ENCODE assay signal across 8 cellular contexts in the genomic region with DNA sequence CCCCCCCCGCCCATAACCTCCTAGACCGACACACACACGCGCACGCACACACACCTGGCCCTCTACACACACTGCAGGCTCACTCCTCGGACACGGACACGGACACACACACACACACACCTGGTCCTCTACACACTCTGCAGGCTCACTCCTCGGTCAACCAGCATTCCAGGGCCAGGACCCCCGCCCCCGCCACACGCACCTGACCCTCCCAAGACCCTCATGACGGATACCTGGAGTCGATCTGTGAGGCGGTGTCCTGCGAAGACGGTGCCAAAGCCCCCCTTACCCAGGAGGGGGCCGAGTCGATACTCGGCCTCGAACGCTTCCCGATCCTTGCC. TPM values are rescaled to one million over a fixed set of nuclear protein-coding genes. Genes with fewer than 3 reads are reported as not detected.
DNase-seq lines count a peak whose midpoint lies in the region; ATAC-seq and TF ChIP-seq lines count a peak whose summit lies in the region.

No MANE protein-coding gene starts in this region.

- H3K9me3 ChIP-seq in PC-9 (ENCODE audit: insufficient read depth, low read depth): no peaks in the 10 kb centered on the region

- H3K4me3 ChIP-seq in GM08714 (ENCODE audit: low read length) (peak overlapping the region; percentile 84), PC-9 (peak overlapping the region; percentile 58; the same call in 1 of the 2 replicates), epithelial cell of proximal tubule (ENCODE audit: low read depth, low read length) (peak overlapping the region; percentile 78)

- peak overlapping the region; percentile 78 for H3K4me3 Mint-ChIP-seq in progenitor cell of endocrine pancreas (ENCODE audit: low read depth)

- no peaks in the 10 kb centered on the region for H3K27me3 Mint-ChIP-seq in progenitor cell of endocrine pancreas

- no peaks in the 10 kb centered on the region for H4K20me1 ChIP-seq in PC-9 (ENCODE audit: insufficient read depth)

- BruUV-seq in PC-9 (replicated peaks; lab: Mats Ljungman, UMichigan): no TSS peak

- CTCF ChIA-PET in PC-9 (lab: Charles Lee): no interaction called here

- no peak overlapping the region for H3K27ac ChIP-seq in PC-9

- no peaks in the 10 kb centered on the region for H3K4me1 ChIP-seq in PC-9 (replicated peaks; ENCODE audit: insufficient read depth)

- no peaks in the 10 kb centered on the region for H3K36me3 ChIP-seq in PC-9 (ENCODE audit: low read depth)

- no peak for TF ChIP-seq CTCF in PC-9 (conservative IDR thresholded peaks at IDR 0.05)
- no peak for TF ChIP-seq CTCF in epithelial cell of proximal tubule (conservative IDR thresholded peaks at IDR 0.05; ENCODE audit: low read depth, low read length)
- no peak for TF ChIP-seq CTCF in progenitor cell of endocrine pancreas (IDR thresholded peaks at IDR 0.05; ENCODE audit: unreplicated experiment)

- no peaks in the 10 kb centered on the region for H3K79me2 ChIP-seq in PC-9 (ENCODE audit: low read depth)

- peaks cover 19% of the 10 kb centered on the region for H3K4me1 Mint-ChIP-seq in progenitor cell of endocrine pancreas (ENCODE audit: low read depth)

- H3K27me3 ChIP-seq in PC-9 (ENCODE audit: insufficient read depth, low read depth): no peaks in the 10 kb centered on the region

- no peaks in the 10 kb centered on the region for H3K9me2 ChIP-seq in PC-9 (ENCODE audit: insufficient read depth)

- H3K27ac Mint-ChIP-seq in progenitor cell of endocrine pancreas: peak overlapping the region; percentile 84

- ATAC-seq in HG03196 (IDR thresholded peaks at IDR 0.05; ENCODE audit: unreplicated experiment) (no peak), GM19455 (IDR thresholded peaks at IDR 0.05; ENCODE audit: unreplicated experiment) (no peak)

- H3K36me3 Mint-ChIP-seq in progenitor cell of endocrine pancreas (ENCODE audit: insufficient read depth): peaks cover 8% of the 10 kb centered on the region

- 0 out of 2 replicates have a peak overlapping the region, but pooled peaks have one; percentile 52 for H2AFZ ChIP-seq in PC-9

- peak overlapping the region; percentile 66 for H3K4me2 ChIP-seq in PC-9

- no peaks in the 10 kb centered on the region for H3F3A ChIP-seq in PC-9 (ENCODE audit: insufficient read depth, low read depth)

- POLR2A ChIA-PET in PC-9 (lab: Charles Lee; ENCODE audit: unreplicated experiment): no interaction called here

- DNase-seq in PC-9 (no peak), epithelial cell of proximal tubule (ENCODE audit: low read depth) (no peak), progenitor cell of endocrine pancreas (ENCODE audit: low spot score, unreplicated experiment) (no peak), NCI-H1048 (lab: John Stamatoyannopoulos, UW) (no peak), NCI-H82 treated with DMSO at 0.1 percent for 48 hours (lab: John Stamatoyannopoulos, UW; ENCODE audit: unreplicated experiment) (no peak)

- intact Hi-C loops in PC-9 (cut with micrococcal nuclease; ENCODE audit: unreplicated experiment): loop anchor here (5.0 kb wide), 1 partner anchor 139 kb away; a partner anchor contains a TSS

- H3K9me3 Mint-ChIP-seq in progenitor cell of endocrine pancreas (ENCODE audit: low read depth): peaks cover 8% of the 10 kb centered on the region

RNA-seq across cellular contexts. Expression of a gene that starts 0.6 kb away (rescaled TPM):
- total RNA-seq in PC-9 (2021) (3.6 and 4.4 TPM in 2 replicates), epithelial cell of proximal tubule (10.9 and 13.1 TPM in 2 replicates), progenitor cell of endocrine pancreas (9.9 and 10.4 TPM in 2 replicates)

RNA-seq across cellular contexts. Expression of a gene that starts 6.8 kb away (rescaled TPM):
- total RNA-seq in PC-9 (2021) (24.1 and 29.6 TPM in 2 replicates), epithelial cell of proximal tubule (20.5 and 22.0 TPM in 2 replicates), progenitor cell of endocrine pancreas (33.9 and 34.9 TPM in 2 replicates)

RNA-seq across cellular contexts. Expression of a gene that starts 20.5 kb away (rescaled TPM):
- total RNA-seq in PC-9 (2021): 36.4 and 39.4 TPM in 2 replicates
- total RNA-seq in epithelial cell of proximal tubule: 84.6 and 86.0 TPM in 2 replicates
- total RNA-seq in progenitor cell of endocrine pancreas: 71.5 and 75.4 TPM in 2 replicates

RNA-seq across cellular contexts. Expression of a gene that starts 20.7 kb away (rescaled TPM):
- total RNA-seq in PC-9 (2021): 44.9 and 54.1 TPM in 2 replicates
- total RNA-seq in epithelial cell of proximal tubule: 93.7 and 104 TPM in 2 replicates
- total RNA-seq in progenitor cell of endocrine pancreas: 68.1 and 73.8 TPM in 2 replicates

RNA-seq across cellular contexts. Expression of a gene that starts 39.1 kb away (rescaled TPM):
- total RNA-seq in PC-9 (2021) (34.6 and 37.1 TPM in 2 replicates), epithelial cell of proximal tubule (34.4 and 44.2 TPM in 2 replicates), progenitor cell of endocrine pancreas (52.5 and 53.3 TPM in 2 replicates)
